36 cellular contexts compared by ENCODE assay signal in the genomic region with DNA sequence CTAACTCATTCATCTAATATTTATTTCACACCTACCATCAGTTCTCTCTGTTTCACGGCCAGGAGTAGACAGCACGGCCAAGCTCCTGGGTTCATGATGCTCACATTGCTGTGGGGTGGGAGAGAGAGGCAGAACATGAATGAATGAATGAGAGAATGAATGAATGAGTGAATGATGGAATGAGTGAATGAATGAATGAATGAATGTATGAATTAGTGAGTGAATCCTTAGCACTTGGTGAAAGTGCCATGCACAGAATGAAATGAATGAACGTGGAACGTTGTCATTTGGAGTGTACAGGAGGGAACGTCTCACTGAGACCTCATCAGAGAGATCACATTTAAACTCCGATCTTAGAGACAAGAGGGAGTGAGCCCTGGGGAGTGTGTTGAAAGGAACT. TPM values are rescaled to one million over a fixed set of nuclear protein-coding genes. Genes with fewer than 3 reads are reported as not detected.
"Had no signal": no experiment of that assay in that cellular context is flagged by ENCODE, and none has a peak within 500 bp of the region (broad histone marks: within the 10 kb centered on the region; RNA-seq: fewer than 3 reads in every experiment).

No MANE protein-coding gene starts in this region.

- DNase-seq: hypothalamus; islet precursor cell; left ventricle myocardium inferior; mesendoderm; midbrain; mucosa of descending colon; naive thymus-derived CD8-positive, alpha-beta T cell; occipital lobe; right lobe of liver; stimulated activated CD4-positive, alpha-beta T cell treated with anti-CD3 and anti-CD28 coated beads, Interleukin-1b, Interleukin-23, amount 100 ng/mL, for 48 hours; stimulated activated CD4-positive, alpha-beta T cell treated with anti-CD3 and anti-CD28 coated beads, Interleukin-2, amount 100 ng/mL, for 48 hours; stimulated activated CD4-positive, alpha-beta T cell treated with anti-CD3 and anti-CD28 coated beads, Interleukin-4, amount 100 ng/mL, for 4 hours; stimulated activated CD8-positive, alpha-beta memory T cell treated with anti-CD3 and anti-CD28 coated beads, Interleukin-4, amount 100 ng/mL, for 48 hours; stimulated activated naive CD4-positive, alpha-beta T cell treated with Interleukin-2 at 50 U/mL for 16 hours; stimulated activated naive CD8-positive, alpha-beta T cell treated with anti-CD3 and anti-CD28 coated beads, Interleukin-15, amount 100 ng/mL, for 72 hours; substantia nigra; uterus had no signal

- H2AFZ ChIP-seq: parathyroid adenoma had no signal

- H3K4me1 ChIP-seq: left ventricle myocardium inferior, parathyroid adenoma, right atrium auricular region, right lobe of liver, tibial nerve, uterus had no signal

- H3K4me2 ChIP-seq: smooth muscle cell had no signal

- H3K9ac ChIP-seq: parathyroid adenoma had no signal

- H3K27ac Mint-ChIP-seq: stimulated activated memory B cell treated with anti-CD40 and anti-IgM and Interleukin-4, amounts not matched to agents 10 μg/mL and 1 μg/mL and 100 μg/mL, for 72 hours; stimulated activated naive CD8-positive, alpha-beta T cell treated with anti-CD3 and anti-CD28 coated beads, Interleukin-15, amount 100 ng/mL, for 72 hours; type B pancreatic cell had no signal

- H3K36me3 ChIP-seq: left ventricle myocardium inferior, neutrophil, right atrium auricular region, right lobe of liver, tibial nerve, uterus had no signal

- ATAC-seq: mucosa of descending colon; naive thymus-derived CD8-positive, alpha-beta T cell; right lobe of liver; stimulated activated memory B cell treated with anti-CD40 and anti-IgM and Interleukin-4, amounts not matched to agents 10 μg/mL and 1 μg/mL and 100 μg/mL, for 72 hours; stimulated activated naive CD8-positive, alpha-beta T cell treated with anti-CD3 and anti-CD28 coated beads, Interleukin-15, amount 100 ng/mL, for 72 hours had no signal

- H3K9me3 Mint-ChIP-seq: naive thymus-derived CD8-positive, alpha-beta T cell; stimulated activated naive CD8-positive, alpha-beta T cell treated with anti-CD3 and anti-CD28 coated beads, Interleukin-15, amount 100 ng/mL, for 72 hours had no signal

- H3K79me2 ChIP-seq: parathyroid adenoma had no signal

- H3K27me3 Mint-ChIP-seq: type B pancreatic cell had no signal

- H3K27me3 ChIP-seq: right atrium auricular region, right lobe of liver, tibial nerve, uterus had no signal

- H3K27ac ChIP-seq: left ventricle myocardium inferior, neutrophil, parathyroid adenoma, right atrium auricular region, right lobe of liver, tibial nerve, uterus had no signal

- H3K4me3 ChIP-seq: left ventricle myocardium inferior, lung, mucosa of descending colon, right atrium auricular region, right lobe of liver, smooth muscle cell, tibial nerve, uterus had no signal

- H3K36me3 Mint-ChIP-seq: naive thymus-derived CD8-positive, alpha-beta T cell; stimulated activated memory B cell treated with anti-CD40 and anti-IgM and Interleukin-4, amounts not matched to agents 10 μg/mL and 1 μg/mL and 100 μg/mL, for 72 hours; type B pancreatic cell had no signal

- H3K9me3 ChIP-seq: left ventricle myocardium inferior, mucosa of descending colon, neutrophil, right atrium auricular region, right lobe of liver, uterus had no signal

- H3K4me3 Mint-ChIP-seq: stimulated activated memory B cell treated with anti-CD40 and anti-IgM and Interleukin-4, amounts not matched to agents 10 μg/mL and 1 μg/mL and 100 μg/mL, for 72 hours; stimulated activated naive CD8-positive, alpha-beta T cell treated with anti-CD3 and anti-CD28 coated beads, Interleukin-15, amount 100 ng/mL, for 72 hours; type B pancreatic cell had no signal

RNA-seq across cellular contexts. Expression of a gene that starts 11.9 kb away (rescaled TPM):
- total RNA-seq: kidney epithelial cell; left ventricle myocardium inferior; lower leg skin; myocyte; naive thymus-derived CD8-positive, alpha-beta T cell; occipital lobe; osteocyte; pulmonary artery endothelial cell; renal cortical epithelial cell; right atrium auricular region; skeletal muscle tissue; smooth muscle cell; temporal lobe; tibial nerve; uterus had no signal
- polyA plus RNA-seq: neural cell, smooth muscle cell had no signal

RNA-seq across cellular contexts. Expression of a gene that starts 21.9 kb away (rescaled TPM):
- total RNA-seq: kidney epithelial cell; left ventricle myocardium inferior; lower leg skin; mucosa of descending colon; myocyte; naive thymus-derived CD8-positive, alpha-beta T cell; occipital lobe; osteocyte; pulmonary artery endothelial cell; renal cortical epithelial cell; right atrium auricular region; skeletal muscle tissue; smooth muscle cell; temporal lobe; tibial nerve; ureter; uterus had no signal
- polyA plus RNA-seq: neural cell, smooth muscle cell had no signal

RNA-seq across cellular contexts. Expression of a gene that starts 24.8 kb away (rescaled TPM):
- total RNA-seq: kidney epithelial cell, left ventricle myocardium inferior, lower leg skin, mucosa of descending colon, myocyte, occipital lobe, osteocyte, posterior vena cava, pulmonary artery endothelial cell, renal cortical epithelial cell, right atrium auricular region, skeletal muscle tissue, smooth muscle cell, temporal lobe, ureter had no signal
- polyA plus RNA-seq: neural cell, smooth muscle cell had no signal

RNA-seq across cellular contexts. Expression of a gene that starts 41.0 kb away (rescaled TPM):
- total RNA-seq: kidney epithelial cell; left ventricle myocardium inferior; lower leg skin; mucosa of descending colon; myocyte; naive thymus-derived CD8-positive, alpha-beta T cell; occipital lobe; osteocyte; posterior vena cava; pulmonary artery endothelial cell; renal cortical epithelial cell; right atrium auricular region; skeletal muscle tissue; smooth muscle cell; temporal lobe; tibial nerve; ureter; uterus had no signal
- polyA plus RNA-seq: neural cell, smooth muscle cell had no signal

RNA-seq across cellular contexts. Expression of a gene that starts 53.2 kb away (rescaled TPM):
- total RNA-seq: kidney epithelial cell, left ventricle myocardium inferior, lower leg skin, mucosa of descending colon, myocyte, occipital lobe, osteocyte, posterior vena cava, pulmonary artery endothelial cell, renal cortical epithelial cell, right atrium auricular region, right lobe of liver, skeletal muscle tissue, smooth muscle cell, temporal lobe, tibial nerve, ureter, uterus had no signal
- polyA plus RNA-seq: neural cell, smooth muscle cell had no signal
